Comparison of ENCODE assay signal across 1 cellular context in the genomic region with DNA sequence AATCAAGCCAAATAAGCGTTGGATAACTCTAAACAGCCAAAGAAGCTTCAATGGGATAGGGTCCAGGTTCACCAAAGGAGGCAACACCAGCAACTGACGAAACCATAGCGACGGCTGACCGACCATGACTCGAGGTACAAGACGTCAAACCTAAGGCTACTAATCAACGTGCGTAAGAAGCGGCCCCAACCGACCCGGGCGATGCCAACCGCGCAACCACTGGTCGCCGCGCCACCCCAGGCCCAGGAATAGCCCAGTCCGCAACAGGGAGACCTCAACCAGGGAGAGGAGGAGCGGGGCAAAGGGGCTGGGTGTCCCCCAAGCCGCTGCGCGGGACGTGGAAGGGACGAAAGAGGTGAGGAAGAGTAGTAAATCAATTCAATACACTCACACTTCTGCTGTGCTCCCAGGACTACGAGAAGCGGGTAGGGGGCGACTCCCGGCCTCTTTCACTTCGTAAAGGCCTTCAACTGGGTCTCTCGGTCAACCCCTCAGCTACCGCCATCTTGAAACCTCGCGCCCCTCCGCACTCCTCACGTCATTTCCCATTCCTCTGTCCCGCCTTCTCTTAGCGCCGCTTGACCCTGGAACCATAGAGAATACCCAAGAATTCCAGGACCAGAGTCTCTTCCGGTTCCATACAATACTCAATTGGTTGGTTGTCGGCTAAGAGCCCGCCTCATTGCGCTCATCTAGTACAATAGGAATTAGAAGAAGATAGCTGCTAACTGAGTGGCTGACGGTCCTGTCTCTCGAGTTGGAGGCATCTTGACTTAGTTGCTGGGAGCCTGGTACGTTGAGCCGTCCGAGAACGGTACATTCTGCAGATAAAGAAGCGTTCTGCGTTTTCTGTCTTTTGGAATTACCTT.
A peak's percentile ranks its signal among the peaks of the same experiment; 100 is the strongest.
TF ChIP-seq lines count a peak whose summit lies in the region.

A gene with protein sequence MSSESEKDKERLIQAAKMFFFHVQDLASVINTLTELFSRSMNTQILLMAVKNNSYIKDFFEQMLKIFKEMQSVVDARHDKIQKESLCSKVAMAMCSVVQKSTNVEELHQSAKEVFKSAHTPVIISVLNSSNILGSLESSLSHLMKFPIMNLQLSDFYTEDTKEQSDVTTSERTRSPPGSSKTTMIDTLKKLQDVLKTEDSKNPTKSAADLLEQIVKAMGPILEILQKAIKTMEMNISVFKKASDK (plus strand): TSS at position 710 of the 869 bp plus-strand sequence. CDS start 19,266 bp downstream, outside the sequence.
A gene (minus strand): TSS at position 518 of the 869 bp plus-strand sequence. CDS start 2,095 bp downstream, outside the sequence.

TF ChIP-seq in HepG2, 621 proteins besides CTCF, POLR2A, EP300 and RAD21 (continued from another document and continues in another):
- TF ChIP-seq THYN1 (CRISPR knock-in tag; IDR thresholded peaks at IDR 0.05; ENCODE audit: borderline replicate concordance, low read depth) (no peak), AKAP8 (CRISPR knock-in tag; IDR thresholded peaks at IDR 0.05) (no peak), FOXJ3 (CRISPR knock-in tag; IDR thresholded peaks at IDR 0.05; ENCODE audit: borderline replicate concordance) (no peak), CENPX (CRISPR knock-in tag; IDR thresholded peaks at IDR 0.05) (no peak), NFIB (CRISPR knock-in tag; IDR thresholded peaks at IDR 0.05; ENCODE audit: borderline replicate concordance) (no peak), SIN3B (IDR thresholded peaks at IDR 0.05; ENCODE audit: low read length) (0 out of 2 replicates have a peak, but pooled peaks have one; percentile 75), ZFP62 (CRISPR knock-in tag; IDR thresholded peaks at IDR 0.05) (no peak), NCOR1 (IDR thresholded peaks at IDR 0.05; ENCODE audit: borderline replicate concordance, low read length) (no peak), ZFAT (CRISPR knock-in tag; conservative IDR thresholded peaks at IDR 0.05) (no peak), CAMTA2 (CRISPR knock-in tag; IDR thresholded peaks at IDR 0.05; ENCODE audit: borderline replicate concordance) (no peak), KDM1A (CRISPR knock-in tag; IDR thresholded peaks at IDR 0.05) (no peak), SSRP1 (CRISPR knock-in tag; IDR thresholded peaks at IDR 0.05) (no peak), TARDBP (CRISPR knock-in tag; IDR thresholded peaks at IDR 0.05) (no peak; the same call in 1 of the 2 replicates), LCORL (IDR thresholded peaks at IDR 0.05) (no peak), LCORL (CRISPR knock-in tag; IDR thresholded peaks at IDR 0.05) (no peak), ZNF644 (CRISPR knock-in tag; IDR thresholded peaks at IDR 0.05; ENCODE audit: low read depth) (no peak), ZNF75D (CRISPR knock-in tag; IDR thresholded peaks at IDR 0.05; ENCODE audit: borderline replicate concordance) (no peak), ZMYM2 (CRISPR knock-in tag; IDR thresholded peaks at IDR 0.05) (no peak), JUNB (CRISPR knock-in tag; IDR thresholded peaks at IDR 0.05; ENCODE audit: borderline replicate concordance) (no peak), ZNF816 (CRISPR knock-in tag; IDR thresholded peaks at IDR 0.05; ENCODE audit: borderline replicate concordance) (0 out of 2 replicates have a peak, but pooled peaks have one; percentile 48), SMAD3 (CRISPR knock-in tag; IDR thresholded peaks at IDR 0.05) (peak; percentile 72; the same call in 1 of the 2 replicates), ZNF382 (CRISPR knock-in tag; IDR thresholded peaks at IDR 0.05; ENCODE audit: borderline replicate concordance) (no peak), FOXC1 (CRISPR knock-in tag; IDR thresholded peaks at IDR 0.05; ENCODE audit: borderline replicate concordance) (peak; percentile 39; the same call in 1 of the 2 replicates), ZSCAN22 (CRISPR knock-in tag; IDR thresholded peaks at IDR 0.05) (no peak), MAFG (CRISPR knock-in tag; IDR thresholded peaks at IDR 0.05) (no peak), PCBP2 (optimal IDR thresholded peaks at IDR 0.05; ENCODE audit: low read depth, low read length, poor library complexity, severe bottlenecking) (no peak), ZMYM3 (CRISPR knock-in tag; IDR thresholded peaks at IDR 0.05) (no peak), TMF1 (CRISPR knock-in tag; IDR thresholded peaks at IDR 0.05; ENCODE audit: low read depth) (no peak), ZSCAN25 (CRISPR knock-in tag; IDR thresholded peaks at IDR 0.05) (no peak), HOXA7 (CRISPR knock-in tag; IDR thresholded peaks at IDR 0.05) (no peak), WIZ (CRISPR knock-in tag; IDR thresholded peaks at IDR 0.05) (0 out of 2 replicates have a peak, but pooled peaks have one; percentile 30), TRIM24 (CRISPR knock-in tag; IDR thresholded peaks at IDR 0.05) (no peak), SP5 (CRISPR knock-in tag; IDR thresholded peaks at IDR 0.05; ENCODE audit: borderline replicate concordance, low read depth) (peak; percentile 62; the same call in 1 of the 2 replicates), KDM5B (CRISPR knock-in tag; IDR thresholded peaks at IDR 0.05; ENCODE audit: borderline replicate concordance) (peak; percentile 61; the same call in 1 of the 2 replicates), ZNF333 (CRISPR knock-in tag; IDR thresholded peaks at IDR 0.05; ENCODE audit: borderline replicate concordance) (no peak), ZNF264 (CRISPR knock-in tag; IDR thresholded peaks at IDR 0.05) (no peak), CHD4 (IDR thresholded peaks at IDR 0.05; ENCODE audit: borderline replicate concordance, low read length) (no peak), JDP2 (CRISPR knock-in tag; IDR thresholded peaks at IDR 0.05; ENCODE audit: borderline replicate concordance) (no peak), ZNF556 (CRISPR knock-in tag; IDR thresholded peaks at IDR 0.05; ENCODE audit: borderline replicate concordance) (no peak)
- TF ChIP-seq, protein P1, sequence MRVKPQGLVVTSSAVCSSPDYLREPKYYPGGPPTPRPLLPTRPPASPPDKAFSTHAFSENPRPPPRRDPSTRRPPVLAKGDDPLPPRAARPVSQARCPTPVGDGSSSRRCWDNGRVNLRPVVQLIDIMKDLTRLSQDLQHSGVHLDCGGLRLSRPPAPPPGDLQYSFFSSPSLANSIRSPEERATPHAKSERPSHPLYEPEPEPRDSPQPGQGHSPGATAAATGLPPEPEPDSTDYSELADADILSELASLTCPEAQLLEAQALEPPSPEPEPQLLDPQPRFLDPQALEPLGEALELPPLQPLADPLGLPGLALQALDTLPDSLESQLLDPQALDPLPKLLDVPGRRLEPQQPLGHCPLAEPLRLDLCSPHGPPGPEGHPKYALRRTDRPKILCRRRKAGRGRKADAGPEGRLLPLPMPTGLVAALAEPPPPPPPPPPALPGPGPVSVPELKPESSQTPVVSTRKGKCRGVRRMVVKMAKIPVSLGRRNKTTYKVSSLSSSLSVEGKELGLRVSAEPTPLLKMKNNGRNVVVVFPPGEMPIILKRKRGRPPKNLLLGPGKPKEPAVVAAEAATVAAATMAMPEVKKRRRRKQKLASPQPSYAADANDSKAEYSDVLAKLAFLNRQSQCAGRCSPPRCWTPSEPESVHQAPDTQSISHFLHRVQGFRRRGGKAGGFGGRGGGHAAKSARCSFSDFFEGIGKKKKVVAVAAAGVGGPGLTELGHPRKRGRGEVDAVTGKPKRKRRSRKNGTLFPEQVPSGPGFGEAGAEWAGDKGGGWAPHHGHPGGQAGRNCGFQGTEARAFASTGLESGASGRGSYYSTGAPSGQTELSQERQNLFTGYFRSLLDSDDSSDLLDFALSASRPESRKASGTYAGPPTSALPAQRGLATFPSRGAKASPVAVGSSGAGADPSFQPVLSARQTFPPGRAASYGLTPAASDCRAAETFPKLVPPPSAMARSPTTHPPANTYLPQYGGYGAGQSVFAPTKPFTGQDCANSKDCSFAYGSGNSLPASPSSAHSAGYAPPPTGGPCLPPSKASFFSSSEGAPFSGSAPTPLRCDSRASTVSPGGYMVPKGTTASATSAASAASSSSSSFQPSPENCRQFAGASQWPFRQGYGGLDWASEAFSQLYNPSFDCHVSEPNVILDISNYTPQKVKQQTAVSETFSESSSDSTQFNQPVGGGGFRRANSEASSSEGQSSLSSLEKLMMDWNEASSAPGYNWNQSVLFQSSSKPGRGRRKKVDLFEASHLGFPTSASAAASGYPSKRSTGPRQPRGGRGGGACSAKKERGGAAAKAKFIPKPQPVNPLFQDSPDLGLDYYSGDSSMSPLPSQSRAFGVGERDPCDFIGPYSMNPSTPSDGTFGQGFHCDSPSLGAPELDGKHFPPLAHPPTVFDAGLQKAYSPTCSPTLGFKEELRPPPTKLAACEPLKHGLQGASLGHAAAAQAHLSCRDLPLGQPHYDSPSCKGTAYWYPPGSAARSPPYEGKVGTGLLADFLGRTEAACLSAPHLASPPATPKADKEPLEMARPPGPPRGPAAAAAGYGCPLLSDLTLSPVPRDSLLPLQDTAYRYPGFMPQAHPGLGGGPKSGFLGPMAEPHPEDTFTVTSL (CRISPR knock-in tag; IDR thresholded peaks at IDR 0.05; ENCODE audit: borderline replicate concordance) = no peak
- TF ChIP-seq, protein P2, sequence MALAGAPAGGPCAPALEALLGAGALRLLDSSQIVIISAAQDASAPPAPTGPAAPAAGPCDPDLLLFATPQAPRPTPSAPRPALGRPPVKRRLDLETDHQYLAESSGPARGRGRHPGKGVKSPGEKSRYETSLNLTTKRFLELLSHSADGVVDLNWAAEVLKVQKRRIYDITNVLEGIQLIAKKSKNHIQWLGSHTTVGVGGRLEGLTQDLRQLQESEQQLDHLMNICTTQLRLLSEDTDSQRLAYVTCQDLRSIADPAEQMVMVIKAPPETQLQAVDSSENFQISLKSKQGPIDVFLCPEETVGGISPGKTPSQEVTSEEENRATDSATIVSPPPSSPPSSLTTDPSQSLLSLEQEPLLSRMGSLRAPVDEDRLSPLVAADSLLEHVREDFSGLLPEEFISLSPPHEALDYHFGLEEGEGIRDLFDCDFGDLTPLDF (CRISPR knock-in tag; IDR thresholded peaks at IDR 0.05) = peak; percentile 63
- TF ChIP-seq, protein P3, sequence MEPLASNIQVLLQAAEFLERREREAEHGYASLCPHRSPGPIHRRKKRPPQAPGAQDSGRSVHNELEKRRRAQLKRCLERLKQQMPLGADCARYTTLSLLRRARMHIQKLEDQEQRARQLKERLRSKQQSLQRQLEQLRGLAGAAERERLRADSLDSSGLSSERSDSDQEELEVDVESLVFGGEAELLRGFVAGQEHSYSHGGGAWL (CRISPR knock-in tag; IDR thresholded peaks at IDR 0.05) = no peak
- TF ChIP-seq, protein P4, sequence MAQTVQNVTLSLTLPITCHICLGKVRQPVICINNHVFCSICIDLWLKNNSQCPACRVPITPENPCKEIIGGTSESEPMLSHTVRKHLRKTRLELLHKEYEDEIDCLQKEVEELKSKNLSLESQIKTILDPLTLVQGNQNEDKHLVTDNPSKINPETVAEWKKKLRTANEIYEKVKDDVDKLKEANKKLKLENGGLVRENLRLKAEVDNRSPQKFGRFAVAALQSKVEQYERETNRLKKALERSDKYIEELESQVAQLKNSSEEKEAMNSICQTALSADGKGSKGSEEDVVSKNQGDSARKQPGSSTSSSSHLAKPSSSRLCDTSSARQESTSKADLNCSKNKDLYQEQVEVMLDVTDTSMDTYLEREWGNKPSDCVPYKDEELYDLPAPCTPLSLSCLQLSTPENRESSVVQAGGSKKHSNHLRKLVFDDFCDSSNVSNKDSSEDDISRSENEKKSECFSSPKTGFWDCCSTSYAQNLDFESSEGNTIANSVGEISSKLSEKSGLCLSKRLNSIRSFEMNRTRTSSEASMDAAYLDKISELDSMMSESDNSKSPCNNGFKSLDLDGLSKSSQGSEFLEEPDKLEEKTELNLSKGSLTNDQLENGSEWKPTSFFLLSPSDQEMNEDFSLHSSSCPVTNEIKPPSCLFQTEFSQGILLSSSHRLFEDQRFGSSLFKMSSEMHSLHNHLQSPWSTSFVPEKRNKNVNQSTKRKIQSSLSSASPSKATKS (CRISPR knock-in tag; IDR thresholded peaks at IDR 0.05) = no peak
- TF ChIP-seq, protein P5, sequence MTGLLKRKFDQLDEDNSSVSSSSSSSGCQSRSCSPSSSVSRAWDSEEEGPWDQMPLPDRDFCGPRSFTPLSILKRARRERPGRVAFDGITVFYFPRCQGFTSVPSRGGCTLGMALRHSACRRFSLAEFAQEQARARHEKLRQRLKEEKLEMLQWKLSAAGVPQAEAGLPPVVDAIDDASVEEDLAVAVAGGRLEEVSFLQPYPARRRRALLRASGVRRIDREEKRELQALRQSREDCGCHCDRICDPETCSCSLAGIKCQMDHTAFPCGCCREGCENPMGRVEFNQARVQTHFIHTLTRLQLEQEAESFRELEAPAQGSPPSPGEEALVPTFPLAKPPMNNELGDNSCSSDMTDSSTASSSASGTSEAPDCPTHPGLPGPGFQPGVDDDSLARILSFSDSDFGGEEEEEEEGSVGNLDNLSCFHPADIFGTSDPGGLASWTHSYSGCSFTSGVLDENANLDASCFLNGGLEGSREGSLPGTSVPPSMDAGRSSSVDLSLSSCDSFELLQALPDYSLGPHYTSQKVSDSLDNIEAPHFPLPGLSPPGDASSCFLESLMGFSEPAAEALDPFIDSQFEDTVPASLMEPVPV (CRISPR knock-in tag; IDR thresholded peaks at IDR 0.05) = no peak
- TF ChIP-seq, protein P6, sequence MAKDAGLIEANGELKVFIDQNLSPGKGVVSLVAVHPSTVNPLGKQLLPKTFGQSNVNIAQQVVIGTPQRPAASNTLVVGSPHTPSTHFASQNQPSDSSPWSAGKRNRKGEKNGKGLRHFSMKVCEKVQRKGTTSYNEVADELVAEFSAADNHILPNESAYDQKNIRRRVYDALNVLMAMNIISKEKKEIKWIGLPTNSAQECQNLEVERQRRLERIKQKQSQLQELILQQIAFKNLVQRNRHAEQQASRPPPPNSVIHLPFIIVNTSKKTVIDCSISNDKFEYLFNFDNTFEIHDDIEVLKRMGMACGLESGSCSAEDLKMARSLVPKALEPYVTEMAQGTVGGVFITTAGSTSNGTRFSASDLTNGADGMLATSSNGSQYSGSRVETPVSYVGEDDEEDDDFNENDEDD (CRISPR knock-in tag; IDR thresholded peaks at IDR 0.05; ENCODE audit: borderline replicate concordance) = peak; percentile 92; the same call in 1 of the 2 replicates
- TF ChIP-seq, protein P7, sequence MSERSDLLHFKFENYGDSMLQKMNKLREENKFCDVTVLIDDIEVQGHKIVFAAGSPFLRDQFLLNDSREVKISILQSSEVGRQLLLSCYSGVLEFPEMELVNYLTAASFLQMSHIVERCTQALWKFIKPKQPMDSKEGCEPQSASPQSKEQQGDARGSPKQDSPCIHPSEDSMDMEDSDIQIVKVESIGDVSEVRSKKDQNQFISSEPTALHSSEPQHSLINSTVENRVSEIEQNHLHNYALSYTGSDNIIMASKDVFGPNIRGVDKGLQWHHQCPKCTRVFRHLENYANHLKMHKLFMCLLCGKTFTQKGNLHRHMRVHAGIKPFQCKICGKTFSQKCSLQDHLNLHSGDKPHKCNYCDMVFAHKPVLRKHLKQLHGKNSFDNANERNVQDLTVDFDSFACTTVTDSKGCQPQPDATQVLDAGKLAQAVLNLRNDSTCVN (CRISPR knock-in tag; IDR thresholded peaks at IDR 0.05; ENCODE audit: borderline replicate concordance) = no peak
- TF ChIP-seq, protein P8, sequence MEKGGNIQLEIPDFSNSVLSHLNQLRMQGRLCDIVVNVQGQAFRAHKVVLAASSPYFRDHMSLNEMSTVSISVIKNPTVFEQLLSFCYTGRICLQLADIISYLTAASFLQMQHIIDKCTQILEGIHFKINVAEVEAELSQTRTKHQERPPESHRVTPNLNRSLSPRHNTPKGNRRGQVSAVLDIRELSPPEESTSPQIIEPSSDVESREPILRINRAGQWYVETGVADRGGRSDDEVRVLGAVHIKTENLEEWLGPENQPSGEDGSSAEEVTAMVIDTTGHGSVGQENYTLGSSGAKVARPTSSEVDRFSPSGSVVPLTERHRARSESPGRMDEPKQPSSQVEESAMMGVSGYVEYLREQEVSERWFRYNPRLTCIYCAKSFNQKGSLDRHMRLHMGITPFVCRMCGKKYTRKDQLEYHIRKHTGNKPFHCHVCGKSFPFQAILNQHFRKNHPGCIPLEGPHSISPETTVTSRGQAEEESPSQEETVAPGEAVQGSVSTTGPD (CRISPR knock-in tag; IDR thresholded peaks at IDR 0.05) = no peak
